Comparison of ENCODE assay signal across 10 cellular contexts in genomic region chr6:140271759-140272377, GRCh38.
A peak's percentile ranks its signal among the peaks of the same experiment; 100 is the strongest.
DNase-seq lines count a peak whose midpoint lies in the region; ATAC-seq and TF ChIP-seq lines count a peak whose summit lies in the region.
"Had no signal": no experiment of that assay in that cellular context is flagged by ENCODE, and none has a peak within 500 bp of the region (broad histone marks: within the 10 kb centered on the region; RNA-seq: fewer than 3 reads in every experiment).

No MANE protein-coding gene starts in this region.

- no peak overlapping the region for H2BK5ac ChIP-seq in H9 (ENCODE audit: insufficient read length, low read length)

- H3K27ac Mint-ChIP-seq in GM23338 (no peak overlapping the region), H9 (no peak overlapping the region)

- no peaks in the 10 kb centered on the region for H3F3A ChIP-seq in GM23338 (replicated peaks; ENCODE audit: low read depth)

- H2AK5ac ChIP-seq in H9 (ENCODE audit: insufficient read length, low read length): no peak overlapping the region

- DNase-seq in GM23338 (ENCODE audit: low spot score): no peak
- DNase-seq in lung microvascular endothelial cell (ENCODE audit: low read depth in 2 of 2): peak; percentile 56 to 69
- DNase-seq in A673 (ENCODE audit: low spot score): no peak
- no peak for DNase-seq in H9
- DNase-seq in activated T-cell treated with anti-CD3 and anti-CD28 coated beads for 4 hours: no peak
- DNase-seq: activated gamma-delta T cell treated with Interleukin-2 at 50 U/mL for 16 hours had no signal

- H2BK12ac ChIP-seq in H9 (ENCODE audit: insufficient read length, low read depth, low read length): no peak overlapping the region

- H3K36me3 ChIP-seq in GM23338 (ENCODE audit: insufficient read depth) (no peaks in the 10 kb centered on the region), A673 (ENCODE audit: insufficient read depth, low read length, poor library complexity, severe bottlenecking) (no peaks in the 10 kb centered on the region)
- H3K36me3 ChIP-seq: neutrophil had no signal

- intact Hi-C loops in A673 (cut with micrococcal nuclease; ENCODE audit: unreplicated experiment): no loop called here

- H2AFZ ChIP-seq in GM23338: peak overlapping the region; percentile 56; the same call in 1 of the 2 replicates
- no peak overlapping the region for H2AFZ ChIP-seq in H9 (ENCODE audit: low read length)

- no CpG with 5 or more reads among the region's 2 CpGs for WGBS in H9 (ENCODE audit: extremely low coverage, insufficient read length, low lambda C conversion rate)

- no peak overlapping the region for H3K56ac ChIP-seq in H9 (ENCODE audit: insufficient read length, low read depth, low read length)

- H3K27ac ChIP-seq in GM23338 (ENCODE audit: low read depth): no peak overlapping the region
- H3K27ac ChIP-seq in A673 (ENCODE audit: low read depth, low read length, poor library complexity, severe bottlenecking): no peak overlapping the region
- no peak overlapping the region for H3K27ac ChIP-seq in H9 (ENCODE audit: insufficient read length, low read depth, low read length)
- H3K27ac ChIP-seq: neutrophil had no signal

- H3K27me3 ChIP-seq in GM23338 (ENCODE audit: insufficient read depth): no peaks in the 10 kb centered on the region
- H3K27me3 ChIP-seq in A673 (replicated peaks; ENCODE audit: insufficient read depth, low read depth, low read length, poor library complexity): no peaks in the 10 kb centered on the region
- no peaks in the 10 kb centered on the region for H3K27me3 ChIP-seq in H9 (ENCODE audit: insufficient read depth, low read length)
- H3K27me3 ChIP-seq: neutrophil had no signal

- H3K4ac ChIP-seq in H9 (ENCODE audit: low read depth, low read length): no peak overlapping the region

- H3K79me2 ChIP-seq in GM23338 (replicated peaks; ENCODE audit: insufficient read depth): no peaks in the 10 kb centered on the region
- H3K79me2 ChIP-seq in H9 (ENCODE audit: insufficient read depth, low read length): no peaks in the 10 kb centered on the region

- H4K91ac ChIP-seq in H9 (ENCODE audit: insufficient read length, low read depth, low read length): no peak overlapping the region

- H2BK15ac ChIP-seq in H9 (ENCODE audit: low read depth, low read length): no peak overlapping the region

- peaks cover 1% of the 10 kb centered on the region; the same call in 2 of the 3 replicates for H3K9me3 Mint-ChIP-seq in GM23338
- peaks cover 3 to 6% of the 10 kb centered on the region in 2 experiments; a peak in 3 of 5 replicates for H3K9me3 Mint-ChIP-seq in H9

- BruUV-seq in A673 (replicated peaks; lab: Mats Ljungman, UMichigan): no TSS peak

- H3K4me1 ChIP-seq in GM23338 (ENCODE audit: insufficient read depth) (no peaks in the 10 kb centered on the region; the same call in 1 of the 2 replicates), A673 (ENCODE audit: insufficient read depth, low read length, poor library complexity, severe bottlenecking) (no peaks in the 10 kb centered on the region), H9 (ENCODE audit: insufficient read depth, low read length) (no peaks in the 10 kb centered on the region)

- no peak for TF ChIP-seq CTCF in GM23338 (conservative IDR thresholded peaks at IDR 0.05; ENCODE audit: low read depth in 2 of 2)
- no peak for TF ChIP-seq CTCF in A673 (conservative IDR thresholded peaks at IDR 0.05; ENCODE audit: low read depth, low read length)
- no peak for TF ChIP-seq CTCF in H9 (conservative IDR thresholded peaks at IDR 0.05)

- H4K20me1 ChIP-seq in GM23338 (replicated peaks; ENCODE audit: insufficient read depth) (no peaks in the 10 kb centered on the region), H9 (ENCODE audit: control insufficient read depth, insufficient read depth, insufficient read length) (no peaks in the 10 kb centered on the region)

- CTCF ChIA-PET in A673 (lab: Charles Lee): no interaction called here

- H3K9me3 ChIP-seq in A673 (ENCODE audit: low read depth, low read length, poor library complexity, severe bottlenecking) (peaks cover 5% of the 10 kb centered on the region), H9 (ENCODE audit: control insufficient read depth, low read depth, low read length) (no peaks in the 10 kb centered on the region)
- H3K9me3 ChIP-seq: neutrophil had no signal

- ATAC-seq in GM19025 (IDR thresholded peaks at IDR 0.05; ENCODE audit: low read depth, unreplicated experiment) (peak; percentile 91), GM23338 (no peak), HG03575 (IDR thresholded peaks at IDR 0.05; ENCODE audit: extremely low read depth, insufficient number of reproducible peaks, low FRiP score, unreplicated experiment) (peak; percentile 100)
- ATAC-seq: HCT116 had no signal

- H3K36me3 Mint-ChIP-seq in GM23338 (ENCODE audit: low read depth) (no peaks in the 10 kb centered on the region), H9 (ENCODE audit: insufficient read depth in 1 of 3, low read depth in 3 of 3) (peaks cover 0 to 7% (median 3%) of the 10 kb centered on the region in 3 experiments; a peak in 4 of 7 replicates)

- no peaks in the 10 kb centered on the region; the same call in 1 of the 3 replicates for H3K4me1 Mint-ChIP-seq in GM23338
- peaks cover 0 to 6% of the 10 kb centered on the region in 2 experiments; a peak in 2 of 4 replicates for H3K4me1 Mint-ChIP-seq in H9

- no peaks in the 10 kb centered on the region for H3K79me1 ChIP-seq in H9 (ENCODE audit: insufficient read depth, low read depth, low read length, poor library complexity, severe bottlenecking)

- no peak overlapping the region for H3K23ac ChIP-seq in H9 (ENCODE audit: insufficient read length, low read depth, low read length)

- no peak overlapping the region for H3K18ac ChIP-seq in H9 (ENCODE audit: insufficient read length, low read depth, low read length)

- H3K4me3 Mint-ChIP-seq in GM23338 (no peak overlapping the region), H9 (no peak overlapping the region)

- no peaks in the 10 kb centered on the region for H3K9me2 ChIP-seq in GM23338 (ENCODE audit: insufficient read depth)

- H3T11ph ChIP-seq in H9 (ENCODE audit: low read length): no peak overlapping the region

- H3K9ac ChIP-seq in H9 (ENCODE audit: extremely low read depth, insufficient read length, low read length): no peak overlapping the region

- H2BK120ac ChIP-seq in H9 (ENCODE audit: low read depth, low read length, poor library complexity, severe bottlenecking): no peak overlapping the region

- H3K4me2 ChIP-seq in GM23338 (no peak overlapping the region), H9 (ENCODE audit: insufficient read depth, insufficient read length, low read length) (no peak overlapping the region)

- no peaks in the 10 kb centered on the region for H3K23me2 ChIP-seq in H9 (ENCODE audit: insufficient read length, low read depth, low read length, poor library complexity, severe bottlenecking)

- POLR2A ChIA-PET in A673 (lab: Charles Lee; ENCODE audit: low non-redundant PET): no interaction called here

- no peak overlapping the region for H4K8ac ChIP-seq in H9 (replicated peaks; ENCODE audit: insufficient read length, low read depth, low read length)

- no peak overlapping the region for H2BK20ac ChIP-seq in H9 (ENCODE audit: low read depth, low read length, poor library complexity, severe bottlenecking)

- H4K5ac ChIP-seq in H9 (ENCODE audit: insufficient read length, low read depth, low read length): no peak overlapping the region

- H3K4me3 ChIP-seq in GM23338: no peak overlapping the region
- H3K4me3 ChIP-seq in A673 (ENCODE audit: low read depth, low read length, poor library complexity, severe bottlenecking): no peak overlapping the region

- H3K14ac ChIP-seq in H9 (ENCODE audit: insufficient read depth, low read length): no peak overlapping the region

- H3K27me3 Mint-ChIP-seq in GM23338 (ENCODE audit: insufficient read depth, low read depth, poor library complexity) (peaks cover 2% of the 10 kb centered on the region), H9 (ENCODE audit: low read depth) (no peaks in the 10 kb centered on the region)

TF ChIP-seq in GM23338, 12 proteins besides CTCF, POLR2A, EP300 and RAD21:
- TF ChIP-seq EZH2phosphoT487 (IDR thresholded peaks at IDR 0.05; ENCODE audit: unreplicated experiment): no peak
- TF ChIP-seq EZH2 (IDR thresholded peaks at IDR 0.05; ENCODE audit: low read depth, unreplicated experiment): no peak
- TF ChIP-seq JUNB (IDR thresholded peaks at IDR 0.05; ENCODE audit: unreplicated experiment): no peak
- no peak for TF ChIP-seq ZNF331 (CRISPR knock-in tag; IDR thresholded peaks at IDR 0.05; ENCODE audit: low read depth)
- no peak for TF ChIP-seq CREB1 (CRISPR knock-in tag; IDR thresholded peaks at IDR 0.05; ENCODE audit: low read depth)
- TF ChIP-seq, protein P1, sequence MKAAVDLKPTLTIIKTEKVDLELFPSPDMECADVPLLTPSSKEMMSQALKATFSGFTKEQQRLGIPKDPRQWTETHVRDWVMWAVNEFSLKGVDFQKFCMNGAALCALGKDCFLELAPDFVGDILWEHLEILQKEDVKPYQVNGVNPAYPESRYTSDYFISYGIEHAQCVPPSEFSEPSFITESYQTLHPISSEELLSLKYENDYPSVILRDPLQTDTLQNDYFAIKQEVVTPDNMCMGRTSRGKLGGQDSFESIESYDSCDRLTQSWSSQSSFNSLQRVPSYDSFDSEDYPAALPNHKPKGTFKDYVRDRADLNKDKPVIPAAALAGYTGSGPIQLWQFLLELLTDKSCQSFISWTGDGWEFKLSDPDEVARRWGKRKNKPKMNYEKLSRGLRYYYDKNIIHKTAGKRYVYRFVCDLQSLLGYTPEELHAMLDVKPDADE (IDR thresholded peaks at IDR 0.05): no peak

Comparison
In these comparisons a context has a peak if more than half of its experiments do, and no peak if none do; other contexts are left out.
1. DNase-seq: peak in lung microvascular endothelial cell (2 of 2); none in GM23338 (single experiment), A673 (single experiment), H9 (single experiment) and activated T-cell treated with anti-CD3 and anti-CD28 coated beads for 4 hours (single experiment).